26 cellular contexts compared by ENCODE assay signal in genomic region chr5:179226696-179227095, GRCh38.
"Had no signal": no experiment of that assay in that cellular context is flagged by ENCODE, and none has a peak within 500 bp of the region (broad histone marks: within the 10 kb centered on the region; RNA-seq: fewer than 3 reads in every experiment).

No MANE protein-coding gene starts in this region.

- H3K36me3 ChIP-seq: breast epithelium, colonic mucosa, gastrocnemius medialis, lower lobe of right lung, pancreas, transverse colon had no signal

- H3K4me3 ChIP-seq: breast epithelium, colonic mucosa, gastrocnemius medialis, lower lobe of right lung, pancreas, psoas muscle, transverse colon had no signal

- H3K4me1 ChIP-seq: breast epithelium, colonic mucosa, gastrocnemius medialis, lower lobe of right lung, pancreas, psoas muscle, transverse colon had no signal

- H3K4me3 Mint-ChIP-seq: activated T-cell treated with anti-CD3 and anti-CD28 coated beads, Interleukin-2, amount 50 U/mL, for 4 hours; activated T-helper 17 cell treated with anti-CD3 and anti-CD28 coated beads, Interleukin-2, amount 50 U/mL, for 72 hours; naive thymus-derived CD8-positive, alpha-beta T cell; T-helper 2 cell treated with Interferon-gamma antibody and Interleukin-4, amounts not matched to agents 5 μg/mL and 100 μg/mL, for 36 hours had no signal

- DNase-seq: activated CD4-positive, alpha-beta T cell treated with anti-CD3 and anti-CD28 coated beads for 48 hours; activated CD4-positive, alpha-beta T cell treated with anti-CD3 and anti-CD28 coated beads, Interleukin-2, amount 50 U/mL, for 48 hours; activated gamma-delta T cell treated with Interleukin-2 at 50 U/mL for 16 hours; activated naive CD4-positive, alpha-beta T cell treated with anti-CD3 and anti-CD28 coated beads, Interleukin-2, amount 50 U/mL, for 16 hours; activated T-cell treated with anti-CD3 and anti-CD28 coated beads, Interleukin-2, amount 50 U/mL, for 4 hours; amygdala; colonic mucosa; effector CD8-positive, alpha-beta T cell; gastrocnemius medialis; glutamatergic neuron; hippocampal formation; mesenchymal stem cell; psoas muscle; stimulated activated CD4-positive, alpha-beta T cell treated with anti-CD3 and anti-CD28 coated beads, Interleukin-15, amount 100 ng/mL, for 24 hours; stimulated activated CD4-positive, alpha-beta T cell treated with anti-CD3 and anti-CD28 coated beads, Interleukin-2, amount 100 ng/mL, for 24 hours; stimulated activated naive CD4-positive, alpha-beta T cell treated with Interleukin-2 at 50 U/mL for 16 hours; T-helper 1 cell; transverse colon had no signal

- H3K27ac Mint-ChIP-seq: activated T-helper 17 cell treated with anti-CD3 and anti-CD28 coated beads, Interleukin-2, amount 50 U/mL, for 72 hours; T-helper 2 cell treated with Interferon-gamma antibody and Interleukin-4, amounts not matched to agents 5 μg/mL and 100 μg/mL, for 36 hours had no signal

- H3K9me3 ChIP-seq: colonic mucosa, gastrocnemius medialis, pancreas, psoas muscle, transverse colon had no signal

- H3K27me3 Mint-ChIP-seq: activated T-helper 17 cell treated with anti-CD3 and anti-CD28 coated beads, Interleukin-2, amount 50 U/mL, for 72 hours had no signal

- ATAC-seq: activated CD4-positive, CD25-positive, alpha-beta regulatory T cell treated with anti-CD3 and anti-CD28 coated beads, Interleukin-2, amount 50 U/mL, for 24 hours; activated T-cell treated with anti-CD3 and anti-CD28 coated beads, Interleukin-2, amount 50 U/mL, for 4 hours; activated T-helper 17 cell treated with anti-CD3 and anti-CD28 coated beads, Interleukin-2, amount 50 U/mL, for 72 hours; gastrocnemius medialis; naive thymus-derived CD8-positive, alpha-beta T cell had no signal

- H3K27ac ChIP-seq: breast epithelium, colonic mucosa, gastrocnemius medialis, lower lobe of right lung, pancreas, psoas muscle, transverse colon, VCaP had no signal

- H3K27me3 ChIP-seq: breast epithelium, colonic mucosa, gastrocnemius medialis, pancreas, transverse colon had no signal

- H3K4me1 Mint-ChIP-seq: activated T-helper 17 cell treated with anti-CD3 and anti-CD28 coated beads, Interleukin-2, amount 50 U/mL, for 72 hours had no signal
